In genomic region chr6:103183831-103184411, GRCh38 we compare ENCODE assay signal across 1 cellular context.
TF ChIP-seq lines count a peak whose summit lies in the region.

No MANE protein-coding gene starts in this region.

TF ChIP-seq in WTC11, 78 proteins besides CTCF, POLR2A, EP300 and RAD21 (continued from another document):
- TF ChIP-seq, protein P1, sequence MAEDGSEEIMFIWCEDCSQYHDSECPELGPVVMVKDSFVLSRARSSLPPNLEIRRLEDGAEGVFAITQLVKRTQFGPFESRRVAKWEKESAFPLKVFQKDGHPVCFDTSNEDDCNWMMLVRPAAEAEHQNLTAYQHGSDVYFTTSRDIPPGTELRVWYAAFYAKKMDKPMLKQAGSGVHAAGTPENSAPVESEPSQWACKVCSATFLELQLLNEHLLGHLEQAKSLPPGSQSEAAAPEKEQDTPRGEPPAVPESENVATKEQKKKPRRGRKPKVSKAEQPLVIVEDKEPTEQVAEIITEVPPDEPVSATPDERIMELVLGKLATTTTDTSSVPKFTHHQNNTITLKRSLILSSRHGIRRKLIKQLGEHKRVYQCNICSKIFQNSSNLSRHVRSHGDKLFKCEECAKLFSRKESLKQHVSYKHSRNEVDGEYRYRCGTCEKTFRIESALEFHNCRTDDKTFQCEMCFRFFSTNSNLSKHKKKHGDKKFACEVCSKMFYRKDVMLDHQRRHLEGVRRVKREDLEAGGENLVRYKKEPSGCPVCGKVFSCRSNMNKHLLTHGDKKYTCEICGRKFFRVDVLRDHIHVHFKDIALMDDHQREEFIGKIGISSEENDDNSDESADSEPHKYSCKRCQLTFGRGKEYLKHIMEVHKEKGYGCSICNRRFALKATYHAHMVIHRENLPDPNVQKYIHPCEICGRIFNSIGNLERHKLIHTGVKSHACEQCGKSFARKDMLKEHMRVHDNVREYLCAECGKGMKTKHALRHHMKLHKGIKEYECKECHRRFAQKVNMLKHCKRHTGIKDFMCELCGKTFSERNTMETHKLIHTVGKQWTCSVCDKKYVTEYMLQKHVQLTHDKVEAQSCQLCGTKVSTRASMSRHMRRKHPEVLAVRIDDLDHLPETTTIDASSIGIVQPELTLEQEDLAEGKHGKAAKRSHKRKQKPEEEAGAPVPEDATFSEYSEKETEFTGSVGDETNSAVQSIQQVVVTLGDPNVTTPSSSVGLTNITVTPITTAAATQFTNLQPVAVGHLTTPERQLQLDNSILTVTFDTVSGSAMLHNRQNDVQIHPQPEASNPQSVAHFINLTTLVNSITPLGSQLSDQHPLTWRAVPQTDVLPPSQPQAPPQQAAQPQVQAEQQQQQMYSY (CRISPR knock-in tag; IDR thresholded peaks at IDR 0.05), result peak; percentile 61; the same call in 1 of the 2 replicates
